16 cellular contexts compared by ENCODE assay signal in genomic region chr2:208294482-208295024, GRCh38. TPM values are rescaled to one million over a fixed set of nuclear protein-coding genes. Genes with fewer than 3 reads are reported as not detected.
DNase-seq lines count a peak whose midpoint lies in the region; ATAC-seq, FAIRE-seq and TF ChIP-seq lines count a peak whose summit lies in the region.
"Had no signal": no experiment of that assay in that cellular context is flagged by ENCODE, and none has a peak within 500 bp of the region (broad histone marks: within the 10 kb centered on the region; RNA-seq: fewer than 3 reads in every experiment).

No MANE protein-coding gene starts in this region.

- H3K4me3 Mint-ChIP-seq in activated naive CD8-positive, alpha-beta T cell: peak overlapping the region; percentile 11
- H3K4me3 Mint-ChIP-seq in glutamatergic neuron (ENCODE audit: unreplicated experiment): no peak overlapping the region
- H3K4me3 Mint-ChIP-seq: HFFc6 had no signal

- DNase-seq in GM12891 (ENCODE audit: insufficient read length, low spot score) (no peak), hepatocyte (ENCODE audit: low spot score) (no peak), NCI-H2029 (lab: John Stamatoyannopoulos, UW) (no peak), glutamatergic neuron (no peak)
- DNase-seq: activated effector memory CD4-positive, alpha-beta T cell treated with anti-CD3 and anti-CD28 coated beads, Interleukin-2, amount 50 U/mL, for 16 hours; C1 segment of cervical spinal cord; HFFc6; midbrain; RPMI8226; WERI-Rb-1 had no signal

- peak overlapping the region; percentile 43 for H3K27ac Mint-ChIP-seq in activated naive CD8-positive, alpha-beta T cell
- H3K27ac Mint-ChIP-seq in glutamatergic neuron (ENCODE audit: unreplicated experiment): no peak overlapping the region
- H3K27ac Mint-ChIP-seq: HFFc6 had no signal

- no peak overlapping the region for H3K4me2 ChIP-seq in hepatocyte
- H3K4me2 ChIP-seq: KMS-11 had no signal

- no peaks in the 10 kb centered on the region for H3K27me3 Mint-ChIP-seq in activated naive CD8-positive, alpha-beta T cell
- no peaks in the 10 kb centered on the region for H3K27me3 Mint-ChIP-seq in glutamatergic neuron (ENCODE audit: unreplicated experiment)

- no peaks in the 10 kb centered on the region for H3K9me3 ChIP-seq in hepatocyte (ENCODE audit: low read depth)

- peaks cover 9% of the 10 kb centered on the region for H3K9me3 Mint-ChIP-seq in activated naive CD8-positive, alpha-beta T cell (ENCODE audit: low read depth)
- no peaks in the 10 kb centered on the region for H3K9me3 Mint-ChIP-seq in glutamatergic neuron (ENCODE audit: unreplicated experiment)

- H3K4me1 ChIP-seq in hepatocyte (ENCODE audit: insufficient read depth): no peaks in the 10 kb centered on the region
- H3K4me1 ChIP-seq: right atrium auricular region had no signal

- H2AFZ ChIP-seq in hepatocyte: no peak overlapping the region

- no peak overlapping the region for H3K27ac ChIP-seq in hepatocyte
- H3K27ac ChIP-seq: KMS-11, right atrium auricular region, WERI-Rb-1 had no signal

- no peak overlapping the region for H3K4me3 ChIP-seq in hepatocyte
- H3K4me3 ChIP-seq: right atrium auricular region had no signal

- TF ChIP-seq CTCF in hepatocyte (IDR thresholded peaks at IDR 0.05; ENCODE audit: poor library complexity) (no peak), glutamatergic neuron (IDR thresholded peaks at IDR 0.05; ENCODE audit: partially characterized antibody, unreplicated experiment) (no peak)

- H3K36me3 ChIP-seq in hepatocyte (replicated peaks; ENCODE audit: insufficient read depth, low read depth): no peaks in the 10 kb centered on the region

- no peak for TF ChIP-seq POLR2A in GM12891 (IDR thresholded peaks at IDR 0.05; ENCODE audit: low read depth, low read length)

- ATAC-seq in GM19397 (IDR thresholded peaks at IDR 0.05; ENCODE audit: unreplicated experiment): peak; percentile 68
- peak; percentile 59 for ATAC-seq in HG02884 (IDR thresholded peaks at IDR 0.05; ENCODE audit: unreplicated experiment)
- ATAC-seq in GM21367 (IDR thresholded peaks at IDR 0.05; ENCODE audit: unreplicated experiment): no peak

- H3K4me1 Mint-ChIP-seq in activated naive CD8-positive, alpha-beta T cell (ENCODE audit: low read depth): peaks cover 55% of the 10 kb centered on the region
- H3K4me1 Mint-ChIP-seq in glutamatergic neuron (ENCODE audit: low read depth, unreplicated experiment): peaks cover 2% of the 10 kb centered on the region

- H3K36me3 Mint-ChIP-seq in activated naive CD8-positive, alpha-beta T cell: peaks cover 43% of the 10 kb centered on the region
- H3K36me3 Mint-ChIP-seq in glutamatergic neuron (ENCODE audit: unreplicated experiment): peaks cover 14% of the 10 kb centered on the region

- H3K79me2 ChIP-seq in hepatocyte: peaks cover 33% of the 10 kb centered on the region

- 83% methylated on average over 4 of the region's 4 CpGs for WGBS in hepatocyte (ENCODE audit: low lambda C conversion rate, missing lambda C conversion rate)

- H3K9me2 ChIP-seq in hepatocyte (replicated peaks; ENCODE audit: insufficient read depth): no peaks in the 10 kb centered on the region

- H4K20me1 ChIP-seq in hepatocyte (ENCODE audit: insufficient read depth, poor library complexity, severe bottlenecking): no peaks in the 10 kb centered on the region

- peak; percentile 61 for FAIRE-seq in GM12891 (lab: Jason Lieb, UNC)

- no peaks in the 10 kb centered on the region for H3K27me3 ChIP-seq in hepatocyte
- H3K27me3 ChIP-seq: right atrium auricular region had no signal

TF ChIP-seq in GM12891, 5 proteins besides CTCF, POLR2A, EP300 and RAD21:
- no peak for TF ChIP-seq TAF1 (IDR thresholded peaks at IDR 0.05; ENCODE audit: low read depth, low read length)
- TF ChIP-seq POU2F2 (IDR thresholded peaks at IDR 0.05; ENCODE audit: low read depth, low read length): no peak
- TF ChIP-seq SPI1 (IDR thresholded peaks at IDR 0.05; ENCODE audit: low read depth, low read length): peak; percentile 45; the same call in 1 of the 2 replicates

RNA-seq across cellular contexts. Expression of gene PIKFYVE, which starts 28.5 kb away (rescaled TPM):
- polyA plus RNA-seq in GM12891 (2012; ENCODE audit: low read depth, missing spikeins): 7.8 TPM
- total RNA-seq in hepatocyte: 30.3 and 30.7 TPM in 2 replicates
- polyA plus RNA-seq in hepatocyte: 6.1 and 7.3 TPM in 2 replicates
- 46.8 TPM for total RNA-seq in glutamatergic neuron (ENCODE audit: unreplicated experiment)

RNA-seq across cellular contexts. Expression of gene IDH1, which starts 39.7 kb away (rescaled TPM):
- polyA plus RNA-seq in GM12891 (2012; ENCODE audit: low read depth, missing spikeins): 20.5 TPM
- total RNA-seq in hepatocyte (404 and 411 TPM in 2 replicates), glutamatergic neuron (ENCODE audit: unreplicated experiment) (308 TPM)
- polyA plus RNA-seq in hepatocyte: 235 and 263 TPM in 2 replicates
